ENCODE assay signal across 17 cellular contexts in genomic region chr1:160755864-160756616, GRCh38. TPM values are rescaled to one million over a fixed set of nuclear protein-coding genes. Genes with fewer than 3 reads are reported as not detected.
A peak's percentile ranks its signal among the peaks of the same experiment; 100 is the strongest.
DNase-seq lines count a peak whose midpoint lies in the region; ATAC-seq and TF ChIP-seq lines count a peak whose summit lies in the region.
"Had no signal": no experiment of that assay in that cellular context is flagged by ENCODE, and none has a peak within 500 bp of the region (broad histone marks: within the 10 kb centered on the region; RNA-seq: fewer than 3 reads in every experiment).

No MANE protein-coding gene starts in this region.

- peak overlapping the region; percentile 88 for H3K27ac Mint-ChIP-seq in T-helper 1 cell treated with Interleukin-12 subunit alpha and Interleukin-12 subunit beta and Interleukin-4 antibody, amounts not matched to agents 30 μg/mL and 1 μg/mL, for 36 hours
- H3K27ac Mint-ChIP-seq: brain had no signal

- no peak for DNase-seq in mucosa of descending colon
- no peak for DNase-seq in SJCRH30
- no peak for DNase-seq in NCI-H1105 treated with DMSO at 0.1 percent for 48 hours (lab: John Stamatoyannopoulos, UW)
- DNase-seq in G401 (ENCODE audit: low spot score) = no peak
- DNase-seq: CD4-positive, CD25-positive, alpha-beta regulatory T cell; effector CD4-positive, alpha-beta T cell; foreskin melanocyte; OCI-M1; tibial artery had no signal

- no peaks in the 10 kb centered on the region for H3K27me3 ChIP-seq in SJCRH30
- H3K27me3 ChIP-seq: right atrium auricular region, tibial artery had no signal

- peaks cover 34% of the 10 kb centered on the region for H3K36me3 Mint-ChIP-seq in T-helper 1 cell treated with Interleukin-12 subunit alpha and Interleukin-12 subunit beta and Interleukin-4 antibody, amounts not matched to agents 30 μg/mL and 1 μg/mL, for 36 hours (ENCODE audit: low read depth)
- H3K36me3 Mint-ChIP-seq: brain; CD4-positive, CD25-positive, alpha-beta regulatory T cell had no signal

- intact Hi-C loops in mucosa of descending colon (cut with DNase I, micrococcal nuclease) = no loop called here

- H3K36me3 ChIP-seq in mucosa of descending colon (ENCODE audit: low read depth) (no peaks in the 10 kb centered on the region), SJCRH30 (no peaks in the 10 kb centered on the region)
- H3K36me3 ChIP-seq: HAP-1, right atrium auricular region, tibial artery had no signal

- H3K4me3 Mint-ChIP-seq in T-helper 1 cell treated with Interleukin-12 subunit alpha and Interleukin-12 subunit beta and Interleukin-4 antibody, amounts not matched to agents 30 μg/mL and 1 μg/mL, for 36 hours = peak overlapping the region; percentile 63
- H3K4me3 Mint-ChIP-seq: brain; CD4-positive, CD25-positive, alpha-beta regulatory T cell had no signal

- H3K4me3 ChIP-seq in mucosa of descending colon (no peak overlapping the region), SJCRH30 (no peak overlapping the region)
- H3K4me3 ChIP-seq: HAP-1, right atrium auricular region, tibial artery had no signal

- no peak overlapping the region for H3K27ac ChIP-seq in SJCRH30
- H3K27ac ChIP-seq: right atrium auricular region, tibial artery had no signal

- H3K9me3 Mint-ChIP-seq in T-helper 1 cell treated with Interleukin-12 subunit alpha and Interleukin-12 subunit beta and Interleukin-4 antibody, amounts not matched to agents 30 μg/mL and 1 μg/mL, for 36 hours = peaks cover 18% of the 10 kb centered on the region
- H3K9me3 Mint-ChIP-seq: brain had no signal

- H3K27me3 Mint-ChIP-seq in T-helper 1 cell treated with Interleukin-12 subunit alpha and Interleukin-12 subunit beta and Interleukin-4 antibody, amounts not matched to agents 30 μg/mL and 1 μg/mL, for 36 hours (ENCODE audit: low read depth) = no peaks in the 10 kb centered on the region

- ATAC-seq in GM18511 (IDR thresholded peaks at IDR 0.05; ENCODE audit: unreplicated experiment) (peak; percentile 69), GM19351 (IDR thresholded peaks at IDR 0.05; ENCODE audit: unreplicated experiment) (peak; percentile 65), mucosa of descending colon (peak; percentile 65), HG03442 (IDR thresholded peaks at IDR 0.05; ENCODE audit: unreplicated experiment) (no peak)

- H3K4me1 ChIP-seq in mucosa of descending colon (ENCODE audit: low read depth) (no peaks in the 10 kb centered on the region), SJCRH30 (no peaks in the 10 kb centered on the region)
- H3K4me1 ChIP-seq: right atrium auricular region, tibial artery had no signal

- H3K9me3 ChIP-seq in mucosa of descending colon = no peaks in the 10 kb centered on the region
- H3K9me3 ChIP-seq in SJCRH30 (replicated peaks) = no peaks in the 10 kb centered on the region
- H3K9me3 ChIP-seq: HAP-1, right atrium auricular region, tibial artery had no signal

- no peak for TF ChIP-seq CTCF in mucosa of descending colon (IDR thresholded peaks at IDR 0.05)

- peaks cover 49% of the 10 kb centered on the region for H3K4me1 Mint-ChIP-seq in T-helper 1 cell treated with Interleukin-12 subunit alpha and Interleukin-12 subunit beta and Interleukin-4 antibody, amounts not matched to agents 30 μg/mL and 1 μg/mL, for 36 hours (ENCODE audit: low read depth)
- H3K4me1 Mint-ChIP-seq: brain had no signal

- in situ Hi-C loops in G401 (cut with HindIII; ENCODE audit: low sequenced_read_pairs) = no loop called here

RNA-seq across cellular contexts. Expression of gene SLAMF7, which starts 17.0 kb away (rescaled TPM):
- 10 to 100 TPM in 2 of 3 donors, 1 to 10 TPM in 1; 6.4 to 12.7 (median 10.1) TPM for total RNA-seq in mucosa of descending colon
- total RNA-seq in SJCRH30 (2014; rRNA removed; shearing (Covaris generic)) = not detected in 2 replicates
- not detected in 2 replicates for total RNA-seq in G401 (2014; rRNA removed; shearing (Covaris generic))
- total RNA-seq: LHCN-M2 had no signal

RNA-seq across cellular contexts. Expression of gene LY9, which starts 39.9 kb away (rescaled TPM):
- 1 to 10 TPM; 1.3 to 2.5 (median 2.3) TPM for total RNA-seq in mucosa of descending colon
- not detected in 2 replicates for total RNA-seq in SJCRH30 (2014; rRNA removed; shearing (Covaris generic))
- not detected in 2 replicates for total RNA-seq in G401 (2014; rRNA removed; shearing (Covaris generic))
- total RNA-seq: LHCN-M2 had no signal

RNA-seq across cellular contexts. Expression of gene CD48, which starts 44.4 kb away (rescaled TPM):
- total RNA-seq in mucosa of descending colon = 1 to 10 TPM; 5.9 to 8.6 (median 6.1) TPM
- not detected in 2 replicates for total RNA-seq in SJCRH30 (2014; rRNA removed; shearing (Covaris generic))
- not detected in 2 replicates for total RNA-seq in G401 (2014; rRNA removed; shearing (Covaris generic))
- total RNA-seq: LHCN-M2 had no signal
